8 cellular contexts compared by ENCODE assay signal in genomic region chr19:38243279-38243673, GRCh38. TPM values are rescaled to one million over a fixed set of nuclear protein-coding genes. Genes with fewer than 3 reads are reported as not detected.
DNase-seq lines count a peak whose midpoint lies in the region; ATAC-seq and TF ChIP-seq lines count a peak whose summit lies in the region.
"Had no signal": no experiment of that assay in that cellular context is flagged by ENCODE, and none has a peak within 500 bp of the region (broad histone marks: within the 10 kb centered on the region; RNA-seq: fewer than 3 reads in every experiment).

No MANE protein-coding gene starts in this region.

- no peaks in the 10 kb centered on the region for H3K36me3 ChIP-seq in PC-3 (ENCODE audit: low read depth, low read length)
- H3K36me3 ChIP-seq in colonic mucosa, result no peaks in the 10 kb centered on the region
- H3K36me3 ChIP-seq in right atrium auricular region, result no peaks in the 10 kb centered on the region

- intact Hi-C loops in PC-3 (cut with micrococcal nuclease), result loop anchor here (1.0 to 10.0 kb wide), 2 partner anchors 52 to 92 kb away; partner anchors contain the start of gene CATSPERG
- intact Hi-C loops in colonic mucosa (cut with DNase I), result no loop called here

- no peaks in the 10 kb centered on the region for H3K79me1 ChIP-seq in H9 (ENCODE audit: insufficient read depth, low read depth, low read length, poor library complexity, severe bottlenecking)

- H3K4ac ChIP-seq in H9 (ENCODE audit: low read depth, low read length), result no peak overlapping the region

- no peak overlapping the region for H2BK12ac ChIP-seq in H9 (ENCODE audit: insufficient read length, low read depth, low read length)

- no peak overlapping the region for H2AFZ ChIP-seq in H9 (ENCODE audit: low read length)
- peak overlapping the region; percentile 91 for H2AFZ ChIP-seq in PC-3 (ENCODE audit: low read length)

- H3K4me1 ChIP-seq in H9 (ENCODE audit: insufficient read depth, low read length), result no peaks in the 10 kb centered on the region
- no peaks in the 10 kb centered on the region for H3K4me1 ChIP-seq in PC-3 (ENCODE audit: insufficient read depth, low read length)
- peaks cover 7% of the 10 kb centered on the region for H3K4me1 ChIP-seq in colonic mucosa
- peaks cover 0 to 13% of the 10 kb centered on the region in 2 donors for H3K4me1 ChIP-seq in right atrium auricular region

- no peak overlapping the region for H2AK5ac ChIP-seq in H9 (ENCODE audit: insufficient read length, low read length)

- H3K23me2 ChIP-seq in H9 (ENCODE audit: insufficient read length, low read depth, low read length, poor library complexity, severe bottlenecking), result peaks cover 7% of the 10 kb centered on the region

- TF ChIP-seq CTCF in H9 (conservative IDR thresholded peaks at IDR 0.05) (no peak), PC-3 (conservative IDR thresholded peaks at IDR 0.05; ENCODE audit: low read depth, low read length) (no peak), colonic mucosa (IDR thresholded peaks at IDR 0.05) (no peak), progenitor cell of endocrine pancreas (IDR thresholded peaks at IDR 0.05; ENCODE audit: unreplicated experiment) (no peak), right atrium auricular region (IDR thresholded peaks at IDR 0.05) (no peak)

- ATAC-seq in PC-3 (no peak), HG02852 (IDR thresholded peaks at IDR 0.05; ENCODE audit: unreplicated experiment) (no peak)

- H3K4me2 ChIP-seq in H9 (ENCODE audit: insufficient read depth, insufficient read length, low read length) (peak overlapping the region; percentile 43), PC-3 (ENCODE audit: low read length) (peak overlapping the region; percentile 80; the same call in 1 of the 2 replicates)

- no peaks in the 10 kb centered on the region for H3F3A ChIP-seq in PC-3 (ENCODE audit: low read length, unreplicated experiment)

- H3K23ac ChIP-seq in H9 (ENCODE audit: insufficient read length, low read depth, low read length), result no peak overlapping the region

- H2BK15ac ChIP-seq in H9 (ENCODE audit: low read depth, low read length), result no peak overlapping the region

- H3K27me3 ChIP-seq in H9 (ENCODE audit: insufficient read depth, low read length) (no peaks in the 10 kb centered on the region), PC-3 (ENCODE audit: low read length) (no peaks in the 10 kb centered on the region), colonic mucosa (no peaks in the 10 kb centered on the region), right atrium auricular region (no peaks in the 10 kb centered on the region)

- H3K4me1 Mint-ChIP-seq in H9 (peaks cover 7 to 21% of the 10 kb centered on the region in 2 experiments), progenitor cell of endocrine pancreas (ENCODE audit: low read depth) (peaks cover 9% of the 10 kb centered on the region)

- H2BK5ac ChIP-seq in H9 (ENCODE audit: insufficient read length, low read length), result no peak overlapping the region

- H4K20me1 ChIP-seq in H9 (ENCODE audit: control insufficient read depth, insufficient read depth, insufficient read length) (no peaks in the 10 kb centered on the region), PC-3 (ENCODE audit: low read length) (no peaks in the 10 kb centered on the region)

- no peak overlapping the region for H4K91ac ChIP-seq in H9 (ENCODE audit: insufficient read length, low read depth, low read length)

- no peak overlapping the region for H4K8ac ChIP-seq in H9 (replicated peaks; ENCODE audit: insufficient read length, low read depth, low read length)

- no peak overlapping the region for H3T11ph ChIP-seq in H9 (ENCODE audit: low read length)

- no peak overlapping the region for H3K27ac ChIP-seq in H9 (ENCODE audit: insufficient read length, low read depth, low read length)
- no peak overlapping the region for H3K27ac ChIP-seq in PC-3 (ENCODE audit: low read length)
- no peak overlapping the region for H3K27ac ChIP-seq in colonic mucosa
- no peak overlapping the region for H3K27ac ChIP-seq in right atrium auricular region

- H3K9ac ChIP-seq in H9 (ENCODE audit: extremely low read depth, insufficient read length, low read length) (no peak overlapping the region), PC-3 (ENCODE audit: low read length) (peak overlapping the region; percentile 70; the same call in 1 of the 2 replicates), colonic mucosa (ENCODE audit: low read depth in 2 of 2, low read length in 2 of 2) (no peak overlapping the region)

- no peak overlapping the region for H3K56ac ChIP-seq in H9 (ENCODE audit: insufficient read length, low read depth, low read length)

- peak overlapping the region; percentile 65; the same call in 1 of the 2 replicates for H3K4me3 ChIP-seq in PC-3 (ENCODE audit: low read length)
- peak overlapping the region; percentile 20 for H3K4me3 ChIP-seq in colonic mucosa
- H3K4me3 ChIP-seq in right atrium auricular region, result no peak overlapping the region

- no peak for DNase-seq in H9
- no peak for DNase-seq in PC-3
- DNase-seq in colonic mucosa, result no peak
- no peak for DNase-seq in progenitor cell of endocrine pancreas (ENCODE audit: low spot score, unreplicated experiment)
- no peak for DNase-seq in LoVo (ENCODE audit: low spot score)
- DNase-seq in right atrium auricular region (ENCODE audit: low spot score), result no peak
- DNase-seq: DMS153 had no signal

- no peak overlapping the region for H3K27ac Mint-ChIP-seq in H9
- peak overlapping the region; percentile 10 for H3K27ac Mint-ChIP-seq in progenitor cell of endocrine pancreas

- POLR2A ChIA-PET in PC-3 (lab: Charles Lee; ENCODE audit: unreplicated experiment), result interaction anchor here (0.7 kb wide), 1 partner anchor 338 kb away, joined by 11 read pairs; no protein-coding TSS in a partner anchor

- H3K9me3 ChIP-seq in H9 (ENCODE audit: control insufficient read depth, low read depth, low read length) (no peaks in the 10 kb centered on the region), PC-3 (ENCODE audit: low read length) (no peaks in the 10 kb centered on the region), colonic mucosa (no peaks in the 10 kb centered on the region), right atrium auricular region (no peaks in the 10 kb centered on the region)

- H3K79me2 ChIP-seq in H9 (ENCODE audit: insufficient read depth, low read length) (no peaks in the 10 kb centered on the region), PC-3 (ENCODE audit: low read length) (no peaks in the 10 kb centered on the region)

- no TSS peak for BruUV-seq in PC-3 (replicated peaks; lab: Mats Ljungman, UMichigan)

- H3K27me3 Mint-ChIP-seq in H9 (ENCODE audit: low read depth) (peaks cover 14% of the 10 kb centered on the region), progenitor cell of endocrine pancreas (peaks cover 12% of the 10 kb centered on the region)

- H2BK120ac ChIP-seq in H9 (ENCODE audit: low read depth, low read length, poor library complexity, severe bottlenecking), result peak overlapping the region; percentile 71

- no peak overlapping the region for H3K14ac ChIP-seq in H9 (ENCODE audit: insufficient read depth, low read length)

- H2BK20ac ChIP-seq in H9 (ENCODE audit: low read depth, low read length, poor library complexity, severe bottlenecking), result peak overlapping the region; percentile 83

- CTCF ChIA-PET in PC-3 (lab: Charles Lee), result interaction anchor here (0.7 to 1.1 kb wide), 2 partner anchors 9 to 92 kb away, joined by 3 to 6 read pairs; partner anchors contain the start of gene CATSPERG

- H3K18ac ChIP-seq in H9 (ENCODE audit: insufficient read length, low read depth, low read length), result no peak overlapping the region

- H3K36me3 Mint-ChIP-seq in H9 (ENCODE audit: insufficient read depth in 1 of 3, low read depth in 3 of 3) (no peaks in the 10 kb centered on the region), progenitor cell of endocrine pancreas (ENCODE audit: insufficient read depth) (no peaks in the 10 kb centered on the region)

- no peaks in the 10 kb centered on the region for H3K9me2 ChIP-seq in PC-3 (replicated peaks; ENCODE audit: low read length)

- no CpG with 5 or more reads among the region's 15 CpGs for WGBS in H9 (ENCODE audit: extremely low coverage, insufficient read length, low lambda C conversion rate)

- H3K4me3 Mint-ChIP-seq in H9 (no peak overlapping the region; a peak in 1 of 5 replicates), progenitor cell of endocrine pancreas (ENCODE audit: low read depth) (no peak overlapping the region)

- no peak overlapping the region for H4K5ac ChIP-seq in H9 (ENCODE audit: insufficient read length, low read depth, low read length)

- H3K9me3 Mint-ChIP-seq in H9 (no peaks in the 10 kb centered on the region; a peak in 1 of 5 replicates), progenitor cell of endocrine pancreas (ENCODE audit: low read depth) (no peaks in the 10 kb centered on the region)

RNA-seq across cellular contexts. Expression of gene PPP1R14A, which starts 12.9 kb away (rescaled TPM):
- 18.3 and 19.6 TPM in 2 replicates for total RNA-seq in H9 (2021)
- total RNA-seq in PC-3 (2014; rRNA removed), result not detected in 2 replicates
- total RNA-seq in colonic mucosa, result 10 to 100 TPM; 11.0 to 27.8 TPM
- 15.2 and 17.2 TPM in 2 replicates for total RNA-seq in progenitor cell of endocrine pancreas
- 10 to 100 TPM; 28.0 to 30.0 TPM for total RNA-seq in right atrium auricular region

RNA-seq across cellular contexts. Expression of gene DPF1, which starts 19.3 kb away (rescaled TPM):
- total RNA-seq in H9 (2021), result 12.0 and 13.1 TPM in 2 replicates
- 7.7 and 8.1 TPM in 2 replicates for total RNA-seq in PC-3 (2014; rRNA removed)
- total RNA-seq in colonic mucosa, result not detected
- 4.8 and 4.9 TPM in 2 replicates for total RNA-seq in progenitor cell of endocrine pancreas
- not detected for total RNA-seq in right atrium auricular region

RNA-seq across cellular contexts. Expression of gene SPINT2, which starts 21.1 kb away (rescaled TPM):
- 283 and 287 TPM in 2 replicates for total RNA-seq in H9 (2021)
- total RNA-seq in PC-3 (2014; rRNA removed), result 442 and 650 TPM in 2 replicates
- total RNA-seq in colonic mucosa, result 100 to 1,000 TPM; 790 to 935 TPM
- 519 and 559 TPM in 2 replicates for total RNA-seq in progenitor cell of endocrine pancreas
- total RNA-seq in right atrium auricular region, result 10 to 100 TPM; 11.1 to 52.7 TPM

Comparison
In these comparisons a context has a peak if more than half of its experiments do, and no peak if none do; other contexts are left out.
1. H3K4me3 ChIP-seq: peak in PC-3 (single experiment) and colonic mucosa (single experiment); none in right atrium auricular region (0 of 2).
2. RNA of gene PPP1R14A, which starts 12.9 kb away (total RNA-seq): 28.0 to 30.0 TPM in right atrium auricular region, 11.0 to 27.8 TPM in colonic mucosa, 18.3 to 19.6 TPM in H9 and 15.2 to 17.2 TPM in progenitor cell of endocrine pancreas; not detected in PC-3; every median in the first group is over 10 times any median in the second.